In the genomic region with DNA sequence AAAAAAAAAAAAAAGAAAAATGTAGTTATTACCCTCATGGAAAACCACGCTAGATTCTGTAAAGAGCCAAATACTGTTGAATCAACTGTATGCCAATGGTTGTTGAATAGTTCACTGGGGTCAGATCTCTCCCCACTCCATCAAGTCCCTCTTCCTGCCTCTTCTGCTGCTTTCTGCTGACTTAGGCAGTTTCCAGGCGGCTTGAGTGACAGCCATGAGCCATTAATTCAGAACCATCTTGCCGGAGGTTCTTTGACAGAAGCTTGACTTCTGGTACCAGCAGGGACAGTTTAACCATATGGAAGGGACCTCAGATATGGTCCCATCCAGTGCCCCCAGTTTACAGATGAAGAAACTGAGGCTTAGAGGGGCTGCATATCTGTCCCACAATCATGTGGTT, we compare ENCODE assay signal across 9 cellular contexts. TPM values are rescaled to one million over a fixed set of nuclear protein-coding genes. Genes with fewer than 3 reads are reported as not detected.
"Had no signal": no experiment of that assay in that cellular context is flagged by ENCODE, and none has a peak within 500 bp of the region (broad histone marks: within the 10 kb centered on the region; RNA-seq: fewer than 3 reads in every experiment).

No MANE protein-coding gene starts in this region.

- H3K9me3 ChIP-seq: HAP-1 had no signal

- ATAC-seq: GM23338, HCT116 had no signal

- DNase-seq: H7, Kasumi-1, KG1 had no signal

- H2AFZ ChIP-seq: GM23338 had no signal

- H3K4me3 ChIP-seq: GM23338, HAP-1 had no signal

- H3K36me3 ChIP-seq: HAP-1 had no signal

- H3K4me1 ChIP-seq: HAP-1 had no signal

- H3K4me2 ChIP-seq: GM23338 had no signal

- H3K27ac ChIP-seq: HL-60 had no signal

RNA-seq across cellular contexts. Expression of a gene that starts 34.5 kb away (rescaled TPM):
- total RNA-seq: HT1080 had no signal
- polyA plus RNA-seq: IgD-negative memory B cell had no signal
